In genomic region chr2:84881581-84882414, GRCh38 we compare ENCODE assay signal across 8 cellular contexts. TPM values are rescaled to one million over a fixed set of nuclear protein-coding genes. Genes with fewer than 3 reads are reported as not detected.
DNase-seq lines count a peak whose midpoint lies in the region; ATAC-seq and TF ChIP-seq lines count a peak whose summit lies in the region.

No MANE protein-coding gene starts in this region.

- H3K79me2 ChIP-seq in PC-9 (ENCODE audit: low read depth), result no peaks in the 10 kb centered on the region

- no peaks in the 10 kb centered on the region for H4K20me1 ChIP-seq in PC-9 (ENCODE audit: insufficient read depth)

- peak; percentile 79 for TF ChIP-seq CTCF in PC-9 (conservative IDR thresholded peaks at IDR 0.05)
- peak; percentile 66 for TF ChIP-seq CTCF in fibroblast of mammary gland (conservative IDR thresholded peaks at IDR 0.05; ENCODE audit: control insufficient read depth, insufficient read depth, low read depth, low read length)

- 0 out of 2 replicates have a peak, but pooled peaks cover 4% of the 10 kb centered on the region for H3K4me1 ChIP-seq in PC-9 (replicated peaks; ENCODE audit: insufficient read depth)

- peak; percentile 71 for ATAC-seq in GM21360 (IDR thresholded peaks at IDR 0.05; ENCODE audit: unreplicated experiment)
- ATAC-seq in activated T-cell treated with anti-CD3 and anti-CD28 coated beads, Interleukin-2, amount 50 U/mL, for 72 hours (replicated peaks in 1 of 2), result peak; percentile 70 to 73
- peak; percentile 62 to 68 for ATAC-seq in naive thymus-derived CD8-positive, alpha-beta T cell
- peak; percentile 74 to 76 for ATAC-seq in stimulated activated naive B cell treated with anti-CD40 and anti-IgM and Interleukin-4, amounts not matched to agents 10 μg/mL and 1 μg/mL and 100 μg/mL, for 72 hours (replicated peaks)

- no TSS peak for BruUV-seq in PC-9 (replicated peaks; lab: Mats Ljungman, UMichigan)

- H3K36me3 ChIP-seq in PC-9 (ENCODE audit: low read depth), result no peaks in the 10 kb centered on the region

- no peaks in the 10 kb centered on the region; the same call in 1 of the 2 replicates for H3F3A ChIP-seq in PC-9 (ENCODE audit: insufficient read depth, low read depth)

- POLR2A ChIA-PET in PC-9 (lab: Charles Lee; ENCODE audit: unreplicated experiment), result interaction anchor here (0.7 kb wide), 1 partner anchor 175 kb away, joined by 3 read pairs; no protein-coding TSS in a partner anchor
- POLR2A ChIA-PET in naive thymus-derived CD8-positive, alpha-beta T cell (lab: Charles Lee), result interaction anchor here (0.5 to 10.4 kb wide), 26 partner anchors 8 to 1449 kb away, joined by 3 to 289 read pairs (median 4); partner anchors contain the start of genes KCMF1, PTCD3 and TMSB10

- peaks cover 41% of the 10 kb centered on the region for H3K27me3 ChIP-seq in PC-9 (ENCODE audit: insufficient read depth, low read depth)

- H3K27ac ChIP-seq in PC-9, result no peak overlapping the region

- H3K9me3 ChIP-seq in PC-9 (ENCODE audit: insufficient read depth, low read depth), result no peaks in the 10 kb centered on the region

- H3K4me3 ChIP-seq in PC-9, result peak overlapping the region; percentile 59
- H3K4me3 ChIP-seq in fibroblast of mammary gland (ENCODE audit: control insufficient read depth, low read depth, low read length), result peak overlapping the region; percentile 61

- no peaks in the 10 kb centered on the region for H3K27me3 Mint-ChIP-seq in activated T-cell treated with anti-CD3 and anti-CD28 coated beads, Interleukin-2, amount 50 U/mL, for 72 hours (ENCODE audit: low read depth)
- peaks cover 0 to 2% (median 0%) of the 10 kb centered on the region in 5 donors for H3K27me3 Mint-ChIP-seq in naive thymus-derived CD8-positive, alpha-beta T cell
- H3K27me3 Mint-ChIP-seq in stimulated activated naive B cell treated with anti-CD40 and anti-IgM and Interleukin-4, amounts not matched to agents 10 μg/mL and 1 μg/mL and 100 μg/mL, for 72 hours, result peaks cover 0 to 3% of the 10 kb centered on the region in 2 donors

- H3K9me2 ChIP-seq in PC-9 (ENCODE audit: insufficient read depth), result no peaks in the 10 kb centered on the region

- peak overlapping the region; percentile 88 to 98 for H3K4me3 Mint-ChIP-seq in activated T-cell treated with anti-CD3 and anti-CD28 coated beads, Interleukin-2, amount 50 U/mL, for 72 hours
- peak overlapping the region; percentile 87 to 99 (median 94) for H3K4me3 Mint-ChIP-seq in naive thymus-derived CD8-positive, alpha-beta T cell
- H3K4me3 Mint-ChIP-seq in stimulated activated naive B cell treated with anti-CD40 and anti-IgM and Interleukin-4, amounts not matched to agents 10 μg/mL and 1 μg/mL and 100 μg/mL, for 72 hours, result peak overlapping the region; percentile 87 to 93

- peak overlapping the region; percentile 85 for H2AFZ ChIP-seq in PC-9

- CTCF ChIA-PET in PC-9 (lab: Charles Lee), result interaction anchor here (1.3 kb wide), 1 partner anchor 44 kb away, joined by 4 read pairs; no protein-coding TSS in a partner anchor

- peak overlapping the region; percentile 91 for H3K27ac Mint-ChIP-seq in activated T-cell treated with anti-CD3 and anti-CD28 coated beads, Interleukin-2, amount 50 U/mL, for 72 hours
- H3K27ac Mint-ChIP-seq in naive thymus-derived CD8-positive, alpha-beta T cell, result peak overlapping the region; percentile 93 to 99 (median 98)
- peak overlapping the region; percentile 48 for H3K27ac Mint-ChIP-seq in stimulated activated naive B cell treated with anti-CD40 and anti-IgM and Interleukin-4, amounts not matched to agents 10 μg/mL and 1 μg/mL and 100 μg/mL, for 72 hours

- intact Hi-C loops in PC-9 (cut with micrococcal nuclease; ENCODE audit: unreplicated experiment), result loop anchor here (1.0 kb wide), 2 partner anchors 44 to 386 kb away; no protein-coding TSS in a partner anchor

- peaks cover 65% of the 10 kb centered on the region for H3K4me1 Mint-ChIP-seq in activated T-cell treated with anti-CD3 and anti-CD28 coated beads, Interleukin-2, amount 50 U/mL, for 72 hours (ENCODE audit: low read depth)
- peaks cover 32 to 73% (median 57%) of the 10 kb centered on the region in 4 donors for H3K4me1 Mint-ChIP-seq in naive thymus-derived CD8-positive, alpha-beta T cell
- H3K4me1 Mint-ChIP-seq in stimulated activated naive B cell treated with anti-CD40 and anti-IgM and Interleukin-4, amounts not matched to agents 10 μg/mL and 1 μg/mL and 100 μg/mL, for 72 hours, result peaks cover 28 to 51% of the 10 kb centered on the region in 2 donors

- peaks cover 1 to 2% of the 10 kb centered on the region in 2 donors for H3K36me3 Mint-ChIP-seq in activated T-cell treated with anti-CD3 and anti-CD28 coated beads, Interleukin-2, amount 50 U/mL, for 72 hours (ENCODE audit: insufficient read depth in 2 of 2)
- peaks cover 0 to 18% (median 7%) of the 10 kb centered on the region in 3 donors for H3K36me3 Mint-ChIP-seq in naive thymus-derived CD8-positive, alpha-beta T cell
- H3K36me3 Mint-ChIP-seq in stimulated activated naive B cell treated with anti-CD40 and anti-IgM and Interleukin-4, amounts not matched to agents 10 μg/mL and 1 μg/mL and 100 μg/mL, for 72 hours, result no peaks in the 10 kb centered on the region

- peak overlapping the region; percentile 93 for H3K4me2 ChIP-seq in PC-9

- peak; percentile 78 for DNase-seq in D341Med (ENCODE audit: low spot score)
- DNase-seq in HT-29 (ENCODE audit: low spot score), result peak; percentile 87
- peak; percentile 62 to 63 for DNase-seq in PC-9
- DNase-seq in activated T-cell treated with anti-CD3 and anti-CD28 coated beads, Interleukin-2, amount 50 U/mL, for 72 hours, result peak; percentile 90 to 91
- DNase-seq in fibroblast of mammary gland (ENCODE audit: low read depth), result peak; percentile 84
- peak; percentile 67 to 92 (median 86) for DNase-seq in naive thymus-derived CD8-positive, alpha-beta T cell
- DNase-seq in stimulated activated naive B cell treated with anti-CD40 and anti-IgM and Interleukin-4, amounts not matched to agents 10 μg/mL and 1 μg/mL and 100 μg/mL, for 72 hours, result peak; percentile 82

- H3K9me3 Mint-ChIP-seq in activated T-cell treated with anti-CD3 and anti-CD28 coated beads, Interleukin-2, amount 50 U/mL, for 72 hours, result no peaks in the 10 kb centered on the region
- no peaks in the 10 kb centered on the region for H3K9me3 Mint-ChIP-seq in naive thymus-derived CD8-positive, alpha-beta T cell
- H3K9me3 Mint-ChIP-seq in stimulated activated naive B cell treated with anti-CD40 and anti-IgM and Interleukin-4, amounts not matched to agents 10 μg/mL and 1 μg/mL and 100 μg/mL, for 72 hours, result no peaks in the 10 kb centered on the region

RNA-seq across cellular contexts. Expression of gene TRABD2A, which starts 0.9 kb away (rescaled TPM):
- total RNA-seq in HT-29 (2014; rRNA removed; shearing (Covaris generic)), result 2.3 and 3.1 TPM in 2 replicates
- 0.88 and 2.2 TPM in 2 replicates for total RNA-seq in PC-9 (2021)
- 10 to 100 TPM; 35.1 to 39.4 TPM for total RNA-seq in activated T-cell treated with anti-CD3 and anti-CD28 coated beads, Interleukin-2, amount 50 U/mL, for 72 hours
- total RNA-seq in naive thymus-derived CD8-positive, alpha-beta T cell, result 100 to 1,000 TPM; 165 to 168 TPM
- polyA plus RNA-seq in naive thymus-derived CD8-positive, alpha-beta T cell, result 100 to 1,000 TPM in 2 of 3 donors, 10 to 100 TPM in 1; 70.1 to 173 (median 104) TPM

RNA-seq across cellular contexts. Expression of gene TMSB10, which starts 23.7 kb away (rescaled TPM):
- total RNA-seq in HT-29 (2014; rRNA removed; shearing (Covaris generic)), result 4,823 and 6,107 TPM in 2 replicates
- total RNA-seq in PC-9 (2021), result 1,668 and 1,769 TPM in 2 replicates
- 1,000 to 10,000 TPM in 1 of 2 donors, 100 to 1,000 TPM in 1; 884 to 1,078 TPM for total RNA-seq in activated T-cell treated with anti-CD3 and anti-CD28 coated beads, Interleukin-2, amount 50 U/mL, for 72 hours
- 1,000 to 10,000 TPM; 1,479 to 1,535 TPM for total RNA-seq in naive thymus-derived CD8-positive, alpha-beta T cell
- polyA plus RNA-seq in naive thymus-derived CD8-positive, alpha-beta T cell, result 1,000 to 10,000 TPM; 6,950 to 8,855 (median 7,882) TPM

Comparison
In these comparisons a context has a peak if more than half of its experiments do, and no peak if none do; other contexts are left out.
1. H3K27ac Mint-ChIP-seq: peak in every context shown above with its lines; median percentile 98 in naive thymus-derived CD8-positive, alpha-beta T cell; 91 in activated T-cell treated with anti-CD3 and anti-CD28 coated beads, Interleukin-2, amount 50 U/mL, for 72 hours; 48 in stimulated activated naive B cell treated with anti-CD40 and anti-IgM and Interleukin-4, amounts not matched to agents 10 μg/mL and 1 μg/mL and 100 μg/mL, for 72 hours.